13 cellular contexts compared by ENCODE assay signal in the genomic region with DNA sequence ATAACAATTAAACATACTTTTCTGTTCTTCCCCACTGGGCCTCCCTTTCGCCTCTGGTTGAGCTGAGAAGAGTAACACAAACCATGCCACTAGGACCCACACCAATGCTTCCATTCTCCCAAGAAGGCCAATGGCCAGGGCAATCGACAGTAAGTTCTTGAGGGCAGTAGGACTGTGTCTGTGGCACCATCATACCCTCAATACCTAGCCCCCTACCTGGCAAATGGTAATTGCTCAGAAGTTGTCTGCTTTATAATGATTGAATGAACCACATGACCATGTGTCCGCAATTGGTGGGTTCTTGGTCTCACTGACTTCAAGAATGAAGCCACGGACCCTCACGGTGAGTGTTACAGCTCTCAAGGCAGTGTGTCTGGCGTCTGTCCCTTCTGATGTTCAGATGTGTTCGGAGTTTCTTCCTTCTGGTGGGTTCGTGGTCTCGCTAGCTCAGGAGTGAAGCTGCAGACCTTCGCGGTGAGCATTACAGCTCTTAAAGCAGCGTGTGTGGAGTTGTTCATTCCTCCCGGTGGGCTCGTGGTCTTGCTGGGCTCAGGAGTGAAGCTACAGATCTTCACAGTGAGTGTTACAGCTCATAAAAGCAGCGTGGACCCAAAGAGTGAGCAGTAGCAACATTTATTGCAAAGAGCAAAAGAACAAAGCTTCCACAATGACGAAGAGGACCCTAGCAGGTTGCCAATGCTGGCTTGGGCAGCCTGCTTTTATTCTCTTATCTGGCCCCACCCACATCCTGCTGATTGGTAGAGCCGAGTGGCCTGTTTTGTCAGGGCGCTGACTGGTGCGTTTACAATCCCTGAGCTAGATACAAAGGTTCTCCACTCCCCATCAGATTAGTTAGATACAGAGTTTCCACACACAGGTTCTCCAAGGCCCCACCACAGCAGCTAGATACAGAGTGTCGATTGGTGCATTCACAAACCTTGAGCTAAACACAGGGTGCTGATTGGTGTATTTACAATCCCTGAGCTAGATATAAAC. TPM values are rescaled to one million over a fixed set of nuclear protein-coding genes. Genes with fewer than 3 reads are reported as not detected.
DNase-seq lines count a peak whose midpoint lies in the region; ATAC-seq, FAIRE-seq and TF ChIP-seq lines count a peak whose summit lies in the region.
"Not testable (repeated sequence)": the region's sequence is repeated elsewhere in the genome, so short reads cannot be mapped to it uniquely, and the experiment has no call there.
"Had no signal": no experiment of that assay in that cellular context is flagged by ENCODE, and none has a peak within 500 bp of the region (broad histone marks: within the 10 kb centered on the region; RNA-seq: fewer than 3 reads in every experiment).

No MANE protein-coding gene starts in this region.

- H2AK5ac ChIP-seq in neuronal stem cell (ENCODE audit: low read depth, low read length), result not testable (repeated sequence)

- peaks cover 18% of the 10 kb centered on the region for H3K4me1 Mint-ChIP-seq in activated naive CD8-positive, alpha-beta T cell treated with anti-CD3 and anti-CD28 coated beads for 36 hours

- ATAC-seq in HepG2, result peak; percentile 56

- WGBS in mammary epithelial cell (ENCODE audit: low coverage, missing lambda C conversion rate), result 87% methylated on average over 19 of the region's 20 CpGs
- 86% methylated on average over 20 of the region's 20 CpGs for WGBS in HepG2 (ENCODE audit: low lambda C conversion rate)
- WGBS in neuronal stem cell (ENCODE audit: extremely low coverage in 2 of 2, insufficient read length in 2 of 2, insufficient replicate concordance in 1 of 2), 2 donors, result no CpG with 5 or more reads among the region's 20 CpGs

- dilution Hi-C loops in mammary epithelial cell (cut with HindIII; ENCODE audit: low sequenced_read_pairs), result not testable (repeated sequence)

- not testable (repeated sequence) for H2BK15ac ChIP-seq in neuronal stem cell (ENCODE audit: low read length)

- not testable (repeated sequence) for H3K9me3 Mint-ChIP-seq in activated naive CD8-positive, alpha-beta T cell treated with anti-CD3 and anti-CD28 coated beads for 36 hours

- not testable (repeated sequence) for H4K8ac ChIP-seq in neuronal stem cell (ENCODE audit: low read depth, low read length)

- FAIRE-seq in HepG2 (lab: Jason Lieb, UNC), result not testable (repeated sequence)

- not testable (repeated sequence) for H3K14ac ChIP-seq in neuronal stem cell (ENCODE audit: low read length)

- not testable (repeated sequence) for H3K27me3 Mint-ChIP-seq in activated naive CD8-positive, alpha-beta T cell treated with anti-CD3 and anti-CD28 coated beads for 36 hours

- POLR2A ChIA-PET in A673 (lab: Charles Lee; ENCODE audit: low non-redundant PET), result not testable (repeated sequence)
- POLR2A ChIA-PET in HepG2 (lab: Yijun Ruan, JAX), result interaction anchor here (0.6 to 1.4 kb wide), 4 partner anchors 10 to 259 kb away, joined by 3 to 4 read pairs (median 3); no protein-coding TSS in a partner anchor

- not testable (repeated sequence) for H3K9ac ChIP-seq in mammary epithelial cell (ENCODE audit: insufficient read depth, low read length); HepG2 (ENCODE audit: insufficient read depth, low read depth, low read length); neuronal stem cell (ENCODE audit: low read depth, low read length, poor library complexity)

- H3K27ac Mint-ChIP-seq in activated naive CD8-positive, alpha-beta T cell treated with anti-CD3 and anti-CD28 coated beads for 36 hours, result peak overlapping the region; percentile 1

- TF ChIP-seq POLR2A in Peyer's patch (IDR thresholded peaks at IDR 0.05) (peak; percentile 36 to 40), HepG2 (IDR thresholded peaks at IDR 0.05; ENCODE audit: insufficient read depth in 1 of 2, low read depth in 2 of 2, low read length in 2 of 2) (peak; percentile 40 to 68; a peak in 3 of 4 replicates)

- not testable (repeated sequence) for TF ChIP-seq CTCF in A673 (conservative IDR thresholded peaks at IDR 0.05; ENCODE audit: low read depth, low read length); Peyer's patch (IDR thresholded peaks at IDR 0.05); mammary epithelial cell (conservative IDR thresholded peaks at IDR 0.05 in 1 of 2, IDR thresholded peaks at IDR 0.05 in 1 of 2; ENCODE audit: extremely low read depth in 1 of 2, insufficient read depth in 1 of 2, low read depth in 1 of 2, low read length in 2 of 2); HepG2 (CRISPR knock-in tag; IDR thresholded peaks at IDR 0.05)

- H2BK5ac ChIP-seq in neuronal stem cell (ENCODE audit: low read length), result not testable (repeated sequence)

- not testable (repeated sequence) for H3K4me1 ChIP-seq in A673 (ENCODE audit: insufficient read depth, low read length, poor library complexity, severe bottlenecking); Peyer's patch; mammary epithelial cell (ENCODE audit: insufficient read depth, low read length); neuronal stem cell (ENCODE audit: control insufficient read depth in 2 of 2, insufficient read depth in 1 of 2, low read depth in 1 of 2, low read length in 2 of 2)
- peaks cover 33% of the 10 kb centered on the region for H3K4me1 ChIP-seq in HepG2 (ENCODE audit: insufficient read depth, low read length)

- H2BK12ac ChIP-seq in neuronal stem cell (ENCODE audit: low read length), result peak overlapping the region; percentile 1

- not testable (repeated sequence) for H4K20me1 ChIP-seq in mammary epithelial cell (ENCODE audit: insufficient read depth, low read length); HepG2 (ENCODE audit: insufficient read depth, low read length)

- not testable (repeated sequence) for TF ChIP-seq EP300 in HepG2 (IDR thresholded peaks at IDR 0.05; ENCODE audit: low read depth in 2 of 2, low read length in 2 of 2); HepG2 (CRISPR knock-in tag; IDR thresholded peaks at IDR 0.05; ENCODE audit: borderline replicate concordance)

- not testable (repeated sequence) for H3K9me3 ChIP-seq in A673 (ENCODE audit: low read depth, low read length, poor library complexity, severe bottlenecking); Peyer's patch; mammary epithelial cell (replicated peaks; ENCODE audit: insufficient read depth, low read length); HepG2 (ENCODE audit: low read length); neuronal stem cell (replicated peaks in 1 of 2; ENCODE audit: control insufficient read depth in 2 of 2, insufficient read depth in 1 of 2, low read depth in 1 of 2, low read length in 2 of 2)

- H3K27ac ChIP-seq in A673 (ENCODE audit: low read depth, low read length, poor library complexity, severe bottlenecking); Peyer's patch; mammary epithelial cell (ENCODE audit: insufficient read depth, low read depth, low read length); neuronal stem cell (replicated peaks; ENCODE audit: low read length): not testable (repeated sequence)
- peak overlapping the region; percentile 48 for H3K27ac ChIP-seq in HepG2 (ENCODE audit: extremely low read length, insufficient read depth, low read length)

- not testable (repeated sequence) for H2BK120ac ChIP-seq in neuronal stem cell (ENCODE audit: low read depth, low read length)

- H3K36me3 Mint-ChIP-seq in activated naive CD8-positive, alpha-beta T cell treated with anti-CD3 and anti-CD28 coated beads for 36 hours, result not testable (repeated sequence)

- BruUV-seq in A673 (replicated peaks; lab: Mats Ljungman, UMichigan) (TSS peak; percentile 95), mammary epithelial cell (replicated peaks; lab: Mats Ljungman, UMichigan) (TSS peak; percentile 77), HepG2 (replicated peaks; lab: Mats Ljungman, UMichigan) (TSS peak; percentile 100)

- not testable (repeated sequence) for H3K4me3 Mint-ChIP-seq in activated naive CD8-positive, alpha-beta T cell treated with anti-CD3 and anti-CD28 coated beads for 36 hours

- not testable (repeated sequence) for H4K91ac ChIP-seq in neuronal stem cell (ENCODE audit: low read depth, low read length, poor library complexity)

- DNase-seq in A673 (ENCODE audit: low spot score); Peyer's patch; mammary epithelial cell; HepG2 (ENCODE audit: low spot score); neuronal stem cell (ENCODE audit: low spot score): not testable (repeated sequence)
- DNase-seq in Jurkat, Clone E6-1 (ENCODE audit: low read depth, low spot score), result peak; percentile 23
- peak; percentile 17 for DNase-seq in activated naive CD8-positive, alpha-beta T cell treated with anti-CD3 and anti-CD28 coated beads for 36 hours

- not testable (repeated sequence) for H2AFZ ChIP-seq in mammary epithelial cell (ENCODE audit: low read depth, low read length); HepG2 (ENCODE audit: low read length)
- peak overlapping the region; percentile 64 for H2AFZ ChIP-seq in neuronal stem cell (ENCODE audit: low read length)

- H3K4me2 ChIP-seq in mammary epithelial cell (ENCODE audit: insufficient read depth, low read depth, low read length); HepG2 (ENCODE audit: low read depth, low read length); neuronal stem cell (ENCODE audit: insufficient read depth, low read length, poor library complexity, severe bottlenecking): not testable (repeated sequence)

- in situ Hi-C loops in mammary epithelial cell (cut with MboI; ENCODE audit: low sequenced_read_pairs in 2 of 2), result loop anchor here in 1 of 2 donors (10.0 to 25.0 kb wide), 2 partner anchors 50 to 178 kb away; partner anchors contain the start of gene C6orf62
- in situ Hi-C loops in HepG2 (cut with HindIII; ENCODE audit: extremely low pct_ligation_motif_present, low pct_unique_long_range_greater_than_20kb), result loop anchor here (5.0 kb wide), 1 partner anchor 183 kb away; no protein-coding TSS in a partner anchor

- H3K79me2 ChIP-seq in mammary epithelial cell (ENCODE audit: insufficient read depth, low read length); HepG2 (ENCODE audit: insufficient read depth, low read length): not testable (repeated sequence)

- H3K18ac ChIP-seq in neuronal stem cell (ENCODE audit: low read length), result not testable (repeated sequence)

- not testable (repeated sequence) for H3K4me3 ChIP-seq in A673 (ENCODE audit: low read depth, low read length, poor library complexity, severe bottlenecking); Jurkat, Clone E6-1 (ENCODE audit: low read length); Peyer's patch; mammary epithelial cell (replicated peaks in 1 of 3; ENCODE audit: insufficient read depth in 1 of 3, low read depth in 2 of 3, low read length in 3 of 3); HepG2 (replicated peaks in 1 of 3; ENCODE audit: insufficient read depth in 1 of 3, low read depth in 2 of 3, low read length in 3 of 3); neuronal stem cell (ENCODE audit: low read length in 2 of 2)

- H3K27me3 ChIP-seq in A673 (replicated peaks; ENCODE audit: insufficient read depth, low read depth, low read length, poor library complexity); Peyer's patch; mammary epithelial cell (ENCODE audit: insufficient read depth, low read length); HepG2 (ENCODE audit: control insufficient read depth in 1 of 2, insufficient read depth in 2 of 2, low read length in 2 of 2); neuronal stem cell (ENCODE audit: control insufficient read depth in 3 of 3, insufficient read depth in 3 of 3, low read depth in 1 of 3, low read length in 3 of 3): not testable (repeated sequence)

- H3K4ac ChIP-seq in neuronal stem cell (ENCODE audit: low read length), result not testable (repeated sequence)

- not testable (repeated sequence) for H3K23ac ChIP-seq in neuronal stem cell (ENCODE audit: low read depth, low read length, poor library complexity)

- intact Hi-C loops in A673 (cut with micrococcal nuclease; ENCODE audit: unreplicated experiment); HepG2 (cut with micrococcal nuclease; ENCODE audit: unreplicated experiment): not testable (repeated sequence)
- intact Hi-C loops in mammary epithelial cell (cut with micrococcal nuclease), result loop anchor here (5.0 kb wide), 3 partner anchors 68 to 483 kb away; no protein-coding TSS in a partner anchor

- H3K79me1 ChIP-seq in neuronal stem cell (ENCODE audit: low read depth, low read length), result not testable (repeated sequence)

- CTCF ChIA-PET in A673 (lab: Charles Lee); mammary epithelial cell (lab: Charles Lee; ENCODE audit: low non-redundant PET); HepG2 (lab: Yijun Ruan, JAX; ENCODE audit: low intra/inter-chr PET ratio, low total read pairs): not testable (repeated sequence)

- not testable (repeated sequence) for H3K36me3 ChIP-seq in A673 (ENCODE audit: insufficient read depth, low read length, poor library complexity, severe bottlenecking); Peyer's patch; mammary epithelial cell (ENCODE audit: insufficient read depth, low read length); HepG2 (replicated peaks in 1 of 2; ENCODE audit: control insufficient read depth in 1 of 2, insufficient read depth in 2 of 2, low read length in 2 of 2); neuronal stem cell (replicated peaks in 1 of 2; ENCODE audit: control insufficient read depth in 2 of 2, insufficient read depth in 2 of 2, low read length in 2 of 2)

- not testable (repeated sequence) for TF ChIP-seq RAD21 in HepG2 (CRISPR knock-in tag; IDR thresholded peaks at IDR 0.05)

RNA-seq across cellular contexts. Expression of gene GMNN, which starts 9.6 kb away (rescaled TPM):
- total RNA-seq in A673 (2021) (100 and 111 TPM in 2 replicates), Peyer's patch (10 to 100 TPM in 3 of 4 donors, 1 to 10 TPM in 1; 8.2 to 24.8 (median 16.3) TPM), mammary epithelial cell (10 to 100 TPM in 1 of 2 donors, 1 to 10 TPM in 1; 8.0 to 36.3 TPM), HepG2 (2016; rRNA removed; fragmentation: Illumina TruSeq; extraction: Trizol) (154 and 228 TPM in 2 replicates)
- polyA plus RNA-seq in Jurkat, Clone E6-1 (2012; ENCODE audit: insufficient read depth, insufficient read length), result 128 TPM
- 10 to 100 TPM; 74.1 to 75.8 TPM for total RNA-seq in activated naive CD8-positive, alpha-beta T cell treated with anti-CD3 and anti-CD28 coated beads for 36 hours
- polyA plus RNA-seq in mammary epithelial cell (43.7 TPM), HepG2 (2011; rRNA removed) (41.6 and 61.8 TPM in 2 replicates)
- polyA minus RNA-seq in mammary epithelial cell, result 14.9 TPM
- 56.6 and 64.1 TPM in 2 replicates for total RNA-seq in HepG2 (2016; cell fraction: cytosol; rRNA removed; fragmentation: Illumina TruSeq; extraction: Trizol; ENCODE audit: low read depth)
- 154 and 231 TPM in 2 replicates for total RNA-seq in HepG2 (2016; cell fraction: insoluble cytoplasmic fraction; rRNA removed; fragmentation: Illumina TruSeq; extraction: Trizol)
- total RNA-seq in HepG2 (2016; cell fraction: membrane; rRNA removed; fragmentation: Illumina TruSeq; extraction: Trizol), result 68.9 and 73.8 TPM in 2 replicates
- total RNA-seq in HepG2 (2016; cell fraction: nucleus; rRNA removed; fragmentation: Illumina TruSeq; extraction: Trizol), result 108 and 117 TPM in 2 replicates
- 38.6 and 39.1 TPM in 2 replicates for polyA plus RNA-seq in HepG2 (2011; cell fraction: cytosol; rRNA removed)
- polyA plus RNA-seq in HepG2 (2011; cell fraction: nucleus; rRNA removed), result 27.0 and 29.5 TPM in 2 replicates
- 64.4 and 82.5 TPM in 2 replicates for polyA plus RNA-seq in HepG2 (2012)
- polyA plus RNA-seq in HepG2 (2016; cell fraction: cytosol; fragmentation: Illumina TruSeq; extraction: Trizol; ENCODE audit: low read depth), result 38.2 and 45.0 TPM in 2 replicates
- 256 and 266 TPM in 2 replicates for polyA plus RNA-seq in HepG2 (2016; cell fraction: insoluble cytoplasmic fraction; fragmentation: Illumina TruSeq; extraction: Trizol; ENCODE audit: low read depth)
- 43.5 and 50.5 TPM in 2 replicates for polyA plus RNA-seq in HepG2 (2016; cell fraction: membrane; fragmentation: Illumina TruSeq; extraction: Trizol; ENCODE audit: low read depth)
- polyA plus RNA-seq in HepG2 (2016; cell fraction: nucleus; fragmentation: Illumina TruSeq; extraction: Trizol; ENCODE audit: insufficient read depth, low read depth), result 137 and 150 TPM in 2 replicates
- polyA minus RNA-seq in HepG2 (2011; rRNA and poly(A)+ RNA removed; ENCODE audit: low replicate concordance), result 38.8 and 71.1 TPM in 2 replicates
- 28.4 and 37.2 TPM in 2 replicates for polyA minus RNA-seq in HepG2 (2011; cell fraction: cytosol; rRNA and poly(A)+ RNA removed)
- 67.4 and 86.9 TPM in 2 replicates for polyA minus RNA-seq in HepG2 (2011; cell fraction: nucleus; rRNA and poly(A)+ RNA removed)
- polyA plus RNA-seq in neuronal stem cell (2013, experiment 1 of 2), result 95.7 TPM
- 97.4 TPM for polyA plus RNA-seq in neuronal stem cell (2013, experiment 2 of 2)

RNA-seq across cellular contexts. Expression of gene ARMH2, which starts 33.6 kb away (rescaled TPM):
- not detected in 2 replicates for total RNA-seq in A673 (2021)
- not detected for polyA plus RNA-seq in Jurkat, Clone E6-1 (2012; ENCODE audit: insufficient read depth, insufficient read length)
- not detected for total RNA-seq in Peyer's patch
- not detected for total RNA-seq in activated naive CD8-positive, alpha-beta T cell treated with anti-CD3 and anti-CD28 coated beads for 36 hours
- total RNA-seq in mammary epithelial cell, result not detected
- not detected for polyA plus RNA-seq in mammary epithelial cell
- not detected for polyA minus RNA-seq in mammary epithelial cell
- total RNA-seq in HepG2 (2016; rRNA removed; fragmentation: Illumina TruSeq; extraction: Trizol), result not detected in 2 replicates
- total RNA-seq in HepG2 (2016; cell fraction: cytosol; rRNA removed; fragmentation: Illumina TruSeq; extraction: Trizol; ENCODE audit: low read depth), result not detected in 2 replicates
- total RNA-seq in HepG2 (2016; cell fraction: insoluble cytoplasmic fraction; rRNA removed; fragmentation: Illumina TruSeq; extraction: Trizol), result not detected in 2 replicates
- not detected in 2 replicates for total RNA-seq in HepG2 (2016; cell fraction: membrane; rRNA removed; fragmentation: Illumina TruSeq; extraction: Trizol)
- total RNA-seq in HepG2 (2016; cell fraction: nucleus; rRNA removed; fragmentation: Illumina TruSeq; extraction: Trizol), result not detected in 2 replicates
- not detected in 2 replicates for polyA plus RNA-seq in HepG2 (2011; rRNA removed)
- not detected in 2 replicates for polyA plus RNA-seq in HepG2 (2011; cell fraction: cytosol; rRNA removed)
- polyA plus RNA-seq in HepG2 (2011; cell fraction: nucleus; rRNA removed), result not detected in 2 replicates
- not detected in 2 replicates for polyA plus RNA-seq in HepG2 (2012)
- polyA plus RNA-seq in HepG2 (2016; cell fraction: cytosol; fragmentation: Illumina TruSeq; extraction: Trizol; ENCODE audit: low read depth), result not detected in 2 replicates
- polyA plus RNA-seq in HepG2 (2016; cell fraction: insoluble cytoplasmic fraction; fragmentation: Illumina TruSeq; extraction: Trizol; ENCODE audit: low read depth), result not detected in 2 replicates
- not detected in 2 replicates for polyA plus RNA-seq in HepG2 (2016; cell fraction: membrane; fragmentation: Illumina TruSeq; extraction: Trizol; ENCODE audit: low read depth)
- not detected in 2 replicates for polyA plus RNA-seq in HepG2 (2016; cell fraction: nucleus; fragmentation: Illumina TruSeq; extraction: Trizol; ENCODE audit: insufficient read depth, low read depth)
- polyA minus RNA-seq in HepG2 (2011; rRNA and poly(A)+ RNA removed; ENCODE audit: low replicate concordance), result not detected in 2 replicates
- polyA minus RNA-seq in HepG2 (2011; cell fraction: cytosol; rRNA and poly(A)+ RNA removed), result not detected in 2 replicates
- not detected in 2 replicates for polyA minus RNA-seq in HepG2 (2011; cell fraction: nucleus; rRNA and poly(A)+ RNA removed)
- not detected for polyA plus RNA-seq in neuronal stem cell (2013, experiment 1 of 2)
- not detected for polyA plus RNA-seq in neuronal stem cell (2013, experiment 2 of 2)
- total RNA-seq: Calu3, G401, GM12878, H7 had no signal
- polyA plus RNA-seq: A549, AG04450 had no signal

RNA-seq across cellular contexts. Expression of gene C6orf62, which starts 46.2 kb away (rescaled TPM):
- 91.7 and 107 TPM in 2 replicates for total RNA-seq in A673 (2021)
- polyA plus RNA-seq in Jurkat, Clone E6-1 (2012; ENCODE audit: insufficient read depth, insufficient read length), result 70.1 TPM
- total RNA-seq in Peyer's patch, result 10 to 100 TPM; 48.7 to 74.8 (median 59.4) TPM
- 100 to 1,000 TPM; 110 to 111 TPM for total RNA-seq in activated naive CD8-positive, alpha-beta T cell treated with anti-CD3 and anti-CD28 coated beads for 36 hours
- 100 to 1,000 TPM; 112 TPM for total RNA-seq in mammary epithelial cell
- polyA plus RNA-seq in mammary epithelial cell, result 53.4 TPM
- polyA minus RNA-seq in mammary epithelial cell, result 54.3 TPM
- total RNA-seq in HepG2 (2016; rRNA removed; fragmentation: Illumina TruSeq; extraction: Trizol), result 90.4 and 135 TPM in 2 replicates
- total RNA-seq in HepG2 (2016; cell fraction: cytosol; rRNA removed; fragmentation: Illumina TruSeq; extraction: Trizol; ENCODE audit: low read depth), result 24.8 and 26.7 TPM in 2 replicates
- 89.3 and 123 TPM in 2 replicates for total RNA-seq in HepG2 (2016; cell fraction: insoluble cytoplasmic fraction; rRNA removed; fragmentation: Illumina TruSeq; extraction: Trizol)
- 130 and 133 TPM in 2 replicates for total RNA-seq in HepG2 (2016; cell fraction: membrane; rRNA removed; fragmentation: Illumina TruSeq; extraction: Trizol)
- total RNA-seq in HepG2 (2016; cell fraction: nucleus; rRNA removed; fragmentation: Illumina TruSeq; extraction: Trizol), result 66.3 and 75.0 TPM in 2 replicates
- polyA plus RNA-seq in HepG2 (2011; rRNA removed), result 54.8 and 55.6 TPM in 2 replicates
- polyA plus RNA-seq in HepG2 (2011; cell fraction: cytosol; rRNA removed), result 18.8 and 39.1 TPM in 2 replicates
- 24.8 and 28.1 TPM in 2 replicates for polyA plus RNA-seq in HepG2 (2011; cell fraction: nucleus; rRNA removed)
- polyA plus RNA-seq in HepG2 (2012), result 49.0 and 57.3 TPM in 2 replicates
- 13.5 and 14.0 TPM in 2 replicates for polyA plus RNA-seq in HepG2 (2016; cell fraction: cytosol; fragmentation: Illumina TruSeq; extraction: Trizol; ENCODE audit: low read depth)
- polyA plus RNA-seq in HepG2 (2016; cell fraction: insoluble cytoplasmic fraction; fragmentation: Illumina TruSeq; extraction: Trizol; ENCODE audit: low read depth), result 91.3 and 99.8 TPM in 2 replicates
- polyA plus RNA-seq in HepG2 (2016; cell fraction: membrane; fragmentation: Illumina TruSeq; extraction: Trizol; ENCODE audit: low read depth), result 58.3 and 65.2 TPM in 2 replicates
- polyA plus RNA-seq in HepG2 (2016; cell fraction: nucleus; fragmentation: Illumina TruSeq; extraction: Trizol; ENCODE audit: insufficient read depth, low read depth), result 80.5 and 88.9 TPM in 2 replicates
- polyA minus RNA-seq in HepG2 (2011; rRNA and poly(A)+ RNA removed; ENCODE audit: low replicate concordance), result 48.0 and 61.4 TPM in 2 replicates
- polyA minus RNA-seq in HepG2 (2011; cell fraction: cytosol; rRNA and poly(A)+ RNA removed), result 47.3 and 69.6 TPM in 2 replicates
- 76.8 and 83.0 TPM in 2 replicates for polyA minus RNA-seq in HepG2 (2011; cell fraction: nucleus; rRNA and poly(A)+ RNA removed)
- 51.6 TPM for polyA plus RNA-seq in neuronal stem cell (2013, experiment 1 of 2)
- polyA plus RNA-seq in neuronal stem cell (2013, experiment 2 of 2), result 52.1 TPM
